ENCODE assay signal across 22 cellular contexts in genomic region chr11:92696076-92696475, GRCh38.
DNase-seq lines count a peak whose midpoint lies in the region; ATAC-seq and TF ChIP-seq lines count a peak whose summit lies in the region.
"Had no signal": no experiment of that assay in that cellular context is flagged by ENCODE, and none has a peak within 500 bp of the region (broad histone marks: within the 10 kb centered on the region; RNA-seq: fewer than 3 reads in every experiment).

No MANE protein-coding gene starts in this region.

- ATAC-seq in PC-3 (no peak), HG03196 (IDR thresholded peaks at IDR 0.05; ENCODE audit: unreplicated experiment) (no peak)
- ATAC-seq in activated CD4-positive, alpha-beta T cell treated with anti-CD3 and anti-CD28 coated beads for 36 hours: no peak
- ATAC-seq: A549 had no signal

- H3K27ac ChIP-seq in HEK293 (ENCODE audit: extremely low read depth, low read depth, low read length): no peak overlapping the region
- no peak overlapping the region for H3K27ac ChIP-seq in PC-3 (ENCODE audit: low read length)
- H3K27ac ChIP-seq in neural progenitor cell: no peak overlapping the region
- H3K27ac ChIP-seq: A549; BLaER1 treated with 17β-estradiol and CSF1 and Interleukin-3, amounts not matched to agents 10 nM and 100 nM had no signal

- H3K27me3 ChIP-seq in PC-3 (ENCODE audit: low read length) (no peaks in the 10 kb centered on the region), neural progenitor cell (no peaks in the 10 kb centered on the region)
- H3K27me3 ChIP-seq: BE2C; BLaER1 treated with 17β-estradiol and CSF1 and Interleukin-3, amounts not matched to agents 10 nM and 100 nM had no signal

- H3K27me3 Mint-ChIP-seq in glutamatergic neuron (ENCODE audit: unreplicated experiment) (peaks cover 2% of the 10 kb centered on the region), neural progenitor cell (ENCODE audit: insufficient read depth, low read depth) (no peaks in the 10 kb centered on the region)
- H3K27me3 Mint-ChIP-seq in activated CD4-positive, alpha-beta memory T cell treated with anti-CD3 and anti-CD28 coated beads, Interleukin-2, amount 10 ng/mL, durations not matched to agents 7 days and 5 days: no peaks in the 10 kb centered on the region
- H3K27me3 Mint-ChIP-seq in activated CD4-positive, alpha-beta T cell treated with anti-CD3 and anti-CD28 coated beads for 36 hours: no peaks in the 10 kb centered on the region
- H3K27me3 Mint-ChIP-seq: CD4-positive, alpha-beta T cell; CD8-positive, alpha-beta memory T cell had no signal

- no peak overlapping the region for H3K4me3 Mint-ChIP-seq in glutamatergic neuron (ENCODE audit: unreplicated experiment)
- no peak overlapping the region for H3K4me3 Mint-ChIP-seq in neural progenitor cell
- no peak overlapping the region for H3K4me3 Mint-ChIP-seq in activated CD4-positive, alpha-beta memory T cell treated with anti-CD3 and anti-CD28 coated beads, Interleukin-2, amount 10 ng/mL, durations not matched to agents 7 days and 5 days
- H3K4me3 Mint-ChIP-seq in activated CD4-positive, alpha-beta T cell treated with anti-CD3 and anti-CD28 coated beads for 36 hours: no peak overlapping the region
- H3K4me3 Mint-ChIP-seq: CD14-positive monocyte; CD4-positive, alpha-beta T cell; CD8-positive, alpha-beta memory T cell had no signal

- H3K79me2 ChIP-seq in PC-3 (ENCODE audit: low read length): no peaks in the 10 kb centered on the region
- no peaks in the 10 kb centered on the region for H3K79me2 ChIP-seq in neural progenitor cell (ENCODE audit: low read depth)

- POLR2A ChIA-PET in HEK293 (lab: Yijun Ruan, JAX) (no interaction called here), PC-3 (lab: Charles Lee; ENCODE audit: unreplicated experiment) (no interaction called here)
- POLR2A ChIA-PET in activated CD4-positive, alpha-beta memory T cell treated with anti-CD3 and anti-CD28 coated beads, Interleukin-2, amount 10 ng/mL, durations not matched to agents 7 days and 5 days (lab: Charles Lee): no interaction called here
- POLR2A ChIA-PET in activated CD4-positive, alpha-beta T cell treated with anti-CD3 and anti-CD28 coated beads for 36 hours (lab: Charles Lee): no interaction called here

- CTCF ChIA-PET in HEK293 (lab: Yijun Ruan, JAX) (no interaction called here), PC-3 (lab: Charles Lee) (no interaction called here)
- CTCF ChIA-PET in activated CD4-positive, alpha-beta memory T cell treated with anti-CD3 and anti-CD28 coated beads, Interleukin-2, amount 10 ng/mL, durations not matched to agents 7 days and 5 days (lab: Charles Lee): no interaction called here
- CTCF ChIA-PET in activated CD4-positive, alpha-beta T cell treated with anti-CD3 and anti-CD28 coated beads for 36 hours (lab: Charles Lee): no interaction called here

- H3K4me2 ChIP-seq in PC-3 (ENCODE audit: low read length): no peak overlapping the region
- H3K4me2 ChIP-seq in neural progenitor cell: no peak overlapping the region
- H3K4me2 ChIP-seq: A549; BLaER1 treated with 17β-estradiol and CSF1 and Interleukin-3, amounts not matched to agents 10 nM and 100 nM had no signal

- peak; percentile 10 for DNase-seq in PC-3
- no peak for DNase-seq in glutamatergic neuron
- DNase-seq in neural progenitor cell (ENCODE audit: low spot score): no peak
- DNase-seq in activated CD4-positive, alpha-beta memory T cell treated with anti-CD3 and anti-CD28 coated beads, Interleukin-2, amount 10 ng/mL, durations not matched to agents 7 days and 5 days: no peak
- DNase-seq in activated CD4-positive, alpha-beta T cell treated with anti-CD3 and anti-CD28 coated beads for 36 hours: no peak
- no peak for DNase-seq in NCI-H2196 treated with DMSO at 0.1 percent for 48 hours (lab: John Stamatoyannopoulos, UW; ENCODE audit: unreplicated experiment)
- DNase-seq: 8988T; ACHN; AML-193; BE2C; CD4-positive, alpha-beta T cell; CD8-positive, alpha-beta memory T cell; DMS 273 treated with DMSO at 0.1 percent for 48 hours; DMS79 treated with DMSO at 0.1 percent for 48 hours; GF-D8; GOT3 had no signal

- no peaks in the 10 kb centered on the region for H4K20me1 ChIP-seq in PC-3 (ENCODE audit: low read length)
- no peaks in the 10 kb centered on the region for H4K20me1 ChIP-seq in neural progenitor cell (ENCODE audit: low read depth)
- H4K20me1 ChIP-seq: BLaER1 treated with 17β-estradiol and CSF1 and Interleukin-3, amounts not matched to agents 10 nM and 100 nM had no signal

- no peak overlapping the region for H2AFZ ChIP-seq in PC-3 (ENCODE audit: low read length)
- H2AFZ ChIP-seq in neural progenitor cell (replicated peaks): no peak overlapping the region

- H3K36me3 Mint-ChIP-seq in glutamatergic neuron (ENCODE audit: unreplicated experiment) (no peaks in the 10 kb centered on the region), neural progenitor cell (peaks cover 4% of the 10 kb centered on the region)
- H3K36me3 Mint-ChIP-seq in activated CD4-positive, alpha-beta memory T cell treated with anti-CD3 and anti-CD28 coated beads, Interleukin-2, amount 10 ng/mL, durations not matched to agents 7 days and 5 days (ENCODE audit: low read depth): no peaks in the 10 kb centered on the region
- no peaks in the 10 kb centered on the region for H3K36me3 Mint-ChIP-seq in activated CD4-positive, alpha-beta T cell treated with anti-CD3 and anti-CD28 coated beads for 36 hours (ENCODE audit: low read depth)
- H3K36me3 Mint-ChIP-seq: CD14-positive monocyte; CD8-positive, alpha-beta memory T cell had no signal

- H3K36me3 ChIP-seq in HEK293 (ENCODE audit: control insufficient read depth in 2 of 2, insufficient read depth in 1 of 2, low read length in 2 of 2): no peaks in the 10 kb centered on the region
- H3K36me3 ChIP-seq in PC-3 (ENCODE audit: low read depth, low read length): no peaks in the 10 kb centered on the region
- no peaks in the 10 kb centered on the region for H3K36me3 ChIP-seq in neural progenitor cell
- H3K36me3 ChIP-seq: BE2C; BLaER1 treated with 17β-estradiol and CSF1 and Interleukin-3, amounts not matched to agents 10 nM and 100 nM; HAP-1 had no signal

- no peak overlapping the region for H3K9ac ChIP-seq in PC-3 (ENCODE audit: low read length)
- no peak overlapping the region for H3K9ac ChIP-seq in neural progenitor cell
- H3K9ac ChIP-seq: BLaER1 treated with 17β-estradiol and CSF1 and Interleukin-3, amounts not matched to agents 10 nM and 100 nM had no signal

- peak overlapping the region; percentile 7 for H3K27ac Mint-ChIP-seq in glutamatergic neuron (ENCODE audit: unreplicated experiment)
- H3K27ac Mint-ChIP-seq in neural progenitor cell: peak overlapping the region; percentile 23
- no peak overlapping the region for H3K27ac Mint-ChIP-seq in activated CD4-positive, alpha-beta memory T cell treated with anti-CD3 and anti-CD28 coated beads, Interleukin-2, amount 10 ng/mL, durations not matched to agents 7 days and 5 days
- H3K27ac Mint-ChIP-seq in activated CD4-positive, alpha-beta T cell treated with anti-CD3 and anti-CD28 coated beads for 36 hours: no peak overlapping the region
- H3K27ac Mint-ChIP-seq: CD14-positive monocyte; CD4-positive, alpha-beta T cell; CD8-positive, alpha-beta memory T cell had no signal

- peaks cover 4% of the 10 kb centered on the region; the same call in 1 of the 2 replicates for H3K4me1 ChIP-seq in HEK293 (ENCODE audit: control insufficient read depth, insufficient read depth, low read length)
- H3K4me1 ChIP-seq in PC-3 (ENCODE audit: insufficient read depth, low read length): no peaks in the 10 kb centered on the region
- no peaks in the 10 kb centered on the region for H3K4me1 ChIP-seq in neural progenitor cell
- H3K4me1 ChIP-seq: A549, HAP-1 had no signal

- H3K9me3 ChIP-seq in HEK293 (ENCODE audit: control insufficient read depth, insufficient read depth, low read depth, low read length) (no peaks in the 10 kb centered on the region), PC-3 (ENCODE audit: low read length) (peaks cover 7% of the 10 kb centered on the region; the same call in 1 of the 2 replicates), neural progenitor cell (ENCODE audit: low read depth) (no peaks in the 10 kb centered on the region)
- H3K9me3 ChIP-seq: A549; BE2C; BLaER1 treated with 17β-estradiol and CSF1 and Interleukin-3, amounts not matched to agents 10 nM and 100 nM; HAP-1 had no signal

- H3K9me3 Mint-ChIP-seq in glutamatergic neuron (ENCODE audit: unreplicated experiment) (peaks cover 5% of the 10 kb centered on the region), neural progenitor cell (no peaks in the 10 kb centered on the region)
- H3K9me3 Mint-ChIP-seq in activated CD4-positive, alpha-beta memory T cell treated with anti-CD3 and anti-CD28 coated beads, Interleukin-2, amount 10 ng/mL, durations not matched to agents 7 days and 5 days: no peaks in the 10 kb centered on the region
- no peaks in the 10 kb centered on the region for H3K9me3 Mint-ChIP-seq in activated CD4-positive, alpha-beta T cell treated with anti-CD3 and anti-CD28 coated beads for 36 hours (ENCODE audit: low read depth)
- H3K9me3 Mint-ChIP-seq: CD4-positive, alpha-beta T cell had no signal

- no TSS peak for BruUV-seq in PC-3 (replicated peaks; lab: Mats Ljungman, UMichigan)

- intact Hi-C loops in PC-3 (cut with micrococcal nuclease): no loop called here
- intact Hi-C loops in activated CD4-positive, alpha-beta T cell treated with anti-CD3 and anti-CD28 coated beads for 36 hours (cut with DNase I, micrococcal nuclease): no loop called here

- no peak overlapping the region for H3K4me3 ChIP-seq in HEK293 (ENCODE audit: low read depth, low read length)
- H3K4me3 ChIP-seq in PC-3 (ENCODE audit: low read length): no peak overlapping the region
- H3K4me3 ChIP-seq in neural progenitor cell: no peak overlapping the region
- H3K4me3 ChIP-seq: A549; BLaER1 treated with 17β-estradiol and CSF1 and Interleukin-3, amounts not matched to agents 10 nM and 100 nM; HAP-1 had no signal

- no peaks in the 10 kb centered on the region for H3K9me2 ChIP-seq in PC-3 (replicated peaks; ENCODE audit: low read length)

- H3F3A ChIP-seq in PC-3 (ENCODE audit: low read length, unreplicated experiment): no peaks in the 10 kb centered on the region
- no peaks in the 10 kb centered on the region for H3F3A ChIP-seq in neural progenitor cell (ENCODE audit: low read depth)

- TF ChIP-seq CTCF in HEK293 (tag by site-specific recombination; IDR thresholded peaks at IDR 0.05) (no peak), PC-3 (conservative IDR thresholded peaks at IDR 0.05; ENCODE audit: low read depth, low read length) (no peak), glutamatergic neuron (IDR thresholded peaks at IDR 0.05; ENCODE audit: partially characterized antibody, unreplicated experiment) (no peak), neural progenitor cell (IDR thresholded peaks at IDR 0.05) (no peak)

- H3K4me1 Mint-ChIP-seq in glutamatergic neuron (ENCODE audit: low read depth, unreplicated experiment): peaks cover 26% of the 10 kb centered on the region
- peaks cover 27% of the 10 kb centered on the region for H3K4me1 Mint-ChIP-seq in neural progenitor cell
- no peaks in the 10 kb centered on the region for H3K4me1 Mint-ChIP-seq in activated CD4-positive, alpha-beta memory T cell treated with anti-CD3 and anti-CD28 coated beads, Interleukin-2, amount 10 ng/mL, durations not matched to agents 7 days and 5 days
- peaks cover 2% of the 10 kb centered on the region for H3K4me1 Mint-ChIP-seq in activated CD4-positive, alpha-beta T cell treated with anti-CD3 and anti-CD28 coated beads for 36 hours
- H3K4me1 Mint-ChIP-seq: CD8-positive, alpha-beta memory T cell had no signal

TF ChIP-seq in HEK293, 187 proteins besides CTCF, POLR2A, EP300 and RAD21 (continues in another document):
- no peak for TF ChIP-seq ZNF221 (tag by site-specific recombination; IDR thresholded peaks at IDR 0.05; ENCODE audit: borderline replicate concordance)

Comparison
In these comparisons a context has a peak if more than half of its experiments do, and no peak if none do; other contexts are left out.
1. H3K27ac Mint-ChIP-seq: peak in glutamatergic neuron (single experiment) and neural progenitor cell (single experiment); none in activated CD4-positive, alpha-beta memory T cell treated with anti-CD3 and anti-CD28 coated beads, Interleukin-2, amount 10 ng/mL, durations not matched to agents 7 days and 5 days (single experiment) and activated CD4-positive, alpha-beta T cell treated with anti-CD3 and anti-CD28 coated beads for 36 hours (single experiment).